ENCODE assay signal across 2 cellular contexts in genomic region chr12:120617767-120618166, GRCh38. TPM values are rescaled to one million over a fixed set of nuclear protein-coding genes. Genes with fewer than 3 reads are reported as not detected.
"Had no signal": no experiment of that assay in that cellular context is flagged by ENCODE, and none has a peak within 500 bp of the region (broad histone marks: within the 10 kb centered on the region; RNA-seq: fewer than 3 reads in every experiment).

No MANE protein-coding gene starts in this region.

RNA-seq across cellular contexts. Expression of gene CABP1, which starts 22.7 kb away (rescaled TPM):
- total RNA-seq: GM23248, H4 had no signal
- polyA plus RNA-seq: GM23248 had no signal
